ENCODE assay signal across 24 cellular contexts in genomic region chr6:4640139-4640538, GRCh38.
DNase-seq lines count a peak whose midpoint lies in the region; ATAC-seq and TF ChIP-seq lines count a peak whose summit lies in the region.
"Had no signal": no experiment of that assay in that cellular context is flagged by ENCODE, and none has a peak within 500 bp of the region (broad histone marks: within the 10 kb centered on the region; RNA-seq: fewer than 3 reads in every experiment).

No MANE protein-coding gene starts in this region.

- intact Hi-C loops in cardiac septum (cut with DNase I), result no loop called here

- H3K4me3 ChIP-seq in cardiac fibroblast (replicated peaks in 1 of 2; ENCODE audit: low read depth in 2 of 2, low read length in 2 of 2) (no peak overlapping the region), fibroblast of the aortic adventitia (ENCODE audit: low read depth, low read length) (no peak overlapping the region)
- H3K4me3 ChIP-seq: SK-N-MC had no signal

- no peak for ATAC-seq in GM21619 (IDR thresholded peaks at IDR 0.05; ENCODE audit: unreplicated experiment)
- ATAC-seq: activated CD8-positive, alpha-beta T cell treated with anti-CD3 and anti-CD28 coated beads for 36 hours; naive thymus-derived CD4-positive, alpha-beta T cell; right cardiac atrium had no signal

- TF ChIP-seq CTCF in cardiac fibroblast (IDR thresholded peaks at IDR 0.05; ENCODE audit: low read depth, low read length), result no peak
- TF ChIP-seq CTCF in fibroblast of the aortic adventitia (IDR thresholded peaks at IDR 0.05; ENCODE audit: insufficient read depth, low read length), result no peak

- DNase-seq in HPDE6-E6E7 (ENCODE audit: extremely low spot score), result peak; percentile 49
- peak; percentile 8 to 69 for DNase-seq in cardiac fibroblast (ENCODE audit: low read depth in 2 of 2)
- DNase-seq in fibroblast of the aortic adventitia (ENCODE audit: low read depth), result peak; percentile 32
- DNase-seq in renal cortical epithelial cell (ENCODE audit: low read depth), result peak; percentile 77
- DNase-seq in NCI-H128 (lab: John Stamatoyannopoulos, UW; ENCODE audit: unreplicated experiment), result no peak
- DNase-seq in cardiac septum (ENCODE audit: low spot score), result no peak
- DNase-seq in T-helper 2 cell, result no peak
- DNase-seq: activated B cell treated with CpG ODN at 0.5 μM for 24 hours; activated CD8-positive, alpha-beta T cell treated with anti-CD3 and anti-CD28 coated beads for 36 hours; activated naive CD4-positive, alpha-beta T cell treated with Interleukin-2 at 50 U/mL for 16 hours; activated T-cell treated with anti-CD3 and anti-CD28 coated beads, Interleukin-2, amount 50 U/mL, for 1 hour; amygdala; DMS79 treated with DMSO at 0.1 percent for 48 hours; effector memory CD4-positive, alpha-beta T cell; foreskin fibroblast; hypothalamus; mesendoderm; naive thymus-derived CD4-positive, alpha-beta T cell; NCI-H2029; NK-92 treated with Interleukin-12 subunit alpha and Interleukin-12 subunit beta, amount 100 ng/mL, for 24 hours; right cardiac atrium; stimulated activated CD8-positive, alpha-beta memory T cell treated with anti-CD3 and anti-CD28 coated beads, Interleukin-4, amount 100 ng/mL, for 48 hours had no signal

Comparison
In these comparisons a context has a peak if more than half of its experiments do, and no peak if none do; other contexts are left out.
1. DNase-seq: peak in HPDE6-E6E7 (single experiment), cardiac fibroblast (2 of 2), fibroblast of the aortic adventitia (single experiment) and renal cortical epithelial cell (single experiment); none in NCI-H128 (single experiment), cardiac septum (single experiment) and T-helper 2 cell (0 of 5).